In genomic region chr2:220452561-220452960, GRCh38 we compare ENCODE assay signal across 17 cellular contexts.
A peak's percentile ranks its signal among the peaks of the same experiment; 100 is the strongest.
DNase-seq lines count a peak whose midpoint lies in the region; ATAC-seq, FAIRE-seq and TF ChIP-seq lines count a peak whose summit lies in the region.
"Had no signal": no experiment of that assay in that cellular context is flagged by ENCODE, and none has a peak within 500 bp of the region (broad histone marks: within the 10 kb centered on the region; RNA-seq: fewer than 3 reads in every experiment).

No MANE protein-coding gene starts in this region.

- H3K27me3 ChIP-seq in GM23248 (replicated peaks; ENCODE audit: insufficient read depth), result no peaks in the 10 kb centered on the region
- H3K27me3 ChIP-seq in brain microvascular endothelial cell (replicated peaks), result no peaks in the 10 kb centered on the region
- no peaks in the 10 kb centered on the region for H3K27me3 ChIP-seq in left lung
- H3K27me3 ChIP-seq: BE2C had no signal

- 0 to 4% methylated on average over 2 of the region's 2 CpGs for WGBS in GM23248 (ENCODE audit: low coverage in 1 of 2, low lambda C conversion rate in 2 of 2, missing lambda C conversion rate in 2 of 2), 2 experiments

- H3K4me3 ChIP-seq in GM23248 (no peak overlapping the region), brain microvascular endothelial cell (ENCODE audit: low read depth, low read length) (no peak overlapping the region), left lung (no peak overlapping the region)

- peak; percentile 7 for DNase-seq in AG08395 (ENCODE audit: low spot score)
- peak; percentile 50 for DNase-seq in GM23248
- peak; percentile 40 for DNase-seq in dedifferentiated amniotic fluid mesenchymal stem cell (ENCODE audit: extremely low spot score)
- DNase-seq in inferior parietal cortex (ENCODE audit: extremely low spot score), result peak; percentile 36
- DNase-seq in brain microvascular endothelial cell, result no peak
- no peak for DNase-seq in left lung
- DNase-seq in HTR-8/SVneo (ENCODE audit: insufficient read length, low spot score), result no peak
- DNase-seq: 8988T; BE2C; CD4-positive, alpha-beta memory T cell; DND-41; GF-D8 had no signal

- H3K4me1 ChIP-seq in GM23248 (ENCODE audit: insufficient read depth) (peaks cover 10% of the 10 kb centered on the region), left lung (no peaks in the 10 kb centered on the region)
- H3K4me1 ChIP-seq: BE2C had no signal

- H3K27ac ChIP-seq in GM23248 (no peak overlapping the region), brain microvascular endothelial cell (no peak overlapping the region), left lung (no peak overlapping the region)
- H3K27ac ChIP-seq: C4-2B, HL-60 had no signal

- H3K9me3 ChIP-seq in GM23248 (ENCODE audit: low read depth) (no peaks in the 10 kb centered on the region), left lung (no peaks in the 10 kb centered on the region)
- H3K9me3 ChIP-seq: BE2C had no signal

- no peaks in the 10 kb centered on the region for H4K20me1 ChIP-seq in GM23248 (ENCODE audit: insufficient read depth)

- no peaks in the 10 kb centered on the region for H3K36me3 ChIP-seq in GM23248 (ENCODE audit: low read depth)
- H3K36me3 ChIP-seq in brain microvascular endothelial cell (replicated peaks), result no peaks in the 10 kb centered on the region
- H3K36me3 ChIP-seq in left lung, result no peaks in the 10 kb centered on the region
- H3K36me3 ChIP-seq: BE2C had no signal

- intact Hi-C loops in left lung (cut with DNase I), result no loop called here

- H3K79me2 ChIP-seq in GM23248 (ENCODE audit: insufficient read depth), result no peaks in the 10 kb centered on the region

- peak overlapping the region; percentile 5 for H3K4me2 ChIP-seq in GM23248 (ENCODE audit: unreplicated experiment)

- peak overlapping the region; percentile 60 for H2AFZ ChIP-seq in GM23248

- peaks cover 5% of the 10 kb centered on the region; the same call in 1 of the 2 replicates for H3F3A ChIP-seq in GM23248 (ENCODE audit: insufficient read depth)

- in situ Hi-C loops in GM23248 (cut with MboI), result no loop called here
- in situ Hi-C loops in brain microvascular endothelial cell (cut with HindIII; ENCODE audit: low pct_ligation_motif_present, low sequenced_read_pairs), result no loop called here

- TF ChIP-seq CTCF in brain microvascular endothelial cell (IDR thresholded peaks at IDR 0.05; ENCODE audit: low read depth, low read length, missing control alignments) (no peak), left lung (IDR thresholded peaks at IDR 0.05) (no peak)

- no peak overlapping the region for H3K9ac ChIP-seq in GM23248

- ATAC-seq in HG02678 (IDR thresholded peaks at IDR 0.05; ENCODE audit: unreplicated experiment) (no peak), left lung (no peak)
- ATAC-seq: HCT116 had no signal

- no peak for FAIRE-seq in HTR-8/SVneo (lab: Jason Lieb, UNC)
- FAIRE-seq: H54 had no signal

- H3K9me2 ChIP-seq in GM23248 (ENCODE audit: insufficient read depth), result no peaks in the 10 kb centered on the region

Comparison
In these comparisons a context has a peak if more than half of its experiments do, and no peak if none do; other contexts are left out.
1. DNase-seq: peak in AG08395 (single experiment), GM23248 (single experiment), dedifferentiated amniotic fluid mesenchymal stem cell (single experiment) and inferior parietal cortex (single experiment); none in brain microvascular endothelial cell (single experiment), left lung (0 of 2) and HTR-8/SVneo (single experiment).